Comparison of ENCODE assay signal across 2 cellular contexts in the genomic region with DNA sequence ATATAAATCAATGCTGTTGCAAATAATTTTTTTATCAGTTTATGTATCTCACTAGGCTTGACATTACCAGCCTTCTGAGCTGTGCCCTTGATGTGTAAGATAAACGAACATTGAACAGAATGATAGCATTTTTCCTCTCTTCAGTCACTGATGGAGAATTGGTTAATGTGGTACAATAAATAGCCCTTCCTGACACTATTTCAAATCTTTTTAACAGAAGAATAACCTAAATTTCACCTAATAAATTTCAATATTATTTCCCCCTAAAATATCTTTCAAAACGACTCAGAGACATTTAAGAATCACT.
TF ChIP-seq lines count a peak whose summit lies in the region.

No MANE protein-coding gene starts in this region.

TF ChIP-seq in HCT116, 20 proteins besides CTCF, POLR2A, EP300 and RAD21:
- TF ChIP-seq, protein P1, sequence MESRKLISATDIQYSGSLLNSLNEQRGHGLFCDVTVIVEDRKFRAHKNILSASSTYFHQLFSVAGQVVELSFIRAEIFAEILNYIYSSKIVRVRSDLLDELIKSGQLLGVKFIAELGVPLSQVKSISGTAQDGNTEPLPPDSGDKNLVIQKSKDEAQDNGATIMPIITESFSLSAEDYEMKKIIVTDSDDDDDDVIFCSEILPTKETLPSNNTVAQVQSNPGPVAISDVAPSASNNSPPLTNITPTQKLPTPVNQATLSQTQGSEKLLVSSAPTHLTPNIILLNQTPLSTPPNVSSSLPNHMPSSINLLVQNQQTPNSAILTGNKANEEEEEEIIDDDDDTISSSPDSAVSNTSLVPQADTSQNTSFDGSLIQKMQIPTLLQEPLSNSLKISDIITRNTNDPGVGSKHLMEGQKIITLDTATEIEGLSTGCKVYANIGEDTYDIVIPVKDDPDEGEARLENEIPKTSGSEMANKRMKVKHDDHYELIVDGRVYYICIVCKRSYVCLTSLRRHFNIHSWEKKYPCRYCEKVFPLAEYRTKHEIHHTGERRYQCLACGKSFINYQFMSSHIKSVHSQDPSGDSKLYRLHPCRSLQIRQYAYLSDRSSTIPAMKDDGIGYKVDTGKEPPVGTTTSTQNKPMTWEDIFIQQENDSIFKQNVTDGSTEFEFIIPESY (IDR thresholded peaks at IDR 0.05; ENCODE audit: extremely low read depth, insufficient replicate concordance, low read length): no peak
- TF ChIP-seq ELF1 (IDR thresholded peaks at IDR 0.05; ENCODE audit: borderline replicate concordance, low read depth) (no peak), EZH2 (IDR thresholded peaks at IDR 0.05) (no peak), ZFX (IDR thresholded peaks at IDR 0.05) (no peak), CEBPB (IDR thresholded peaks at IDR 0.05; ENCODE audit: low read depth) (no peak), FOSL1 (IDR thresholded peaks at IDR 0.05; ENCODE audit: low read depth) (no peak), EZH2phosphoT487 (IDR thresholded peaks at IDR 0.05; ENCODE audit: borderline replicate concordance) (no peak), JUND (IDR thresholded peaks at IDR 0.05) (no peak), ZNF274 (IDR thresholded peaks at IDR 0.05; ENCODE audit: low read depth, low read length) (no peak), EGR1 (IDR thresholded peaks at IDR 0.05; ENCODE audit: low read depth) (no peak), POLR2AphosphoS5 (IDR thresholded peaks at IDR 0.05; ENCODE audit: low read depth, low read length) (no peak), SP1 (IDR thresholded peaks at IDR 0.05; ENCODE audit: low read depth) (no peak), YY1 (IDR thresholded peaks at IDR 0.05; ENCODE audit: extremely low read depth, insufficient replicate concordance, low read depth, low read length) (no peak)
- TF ChIP-seq, protein P2, sequence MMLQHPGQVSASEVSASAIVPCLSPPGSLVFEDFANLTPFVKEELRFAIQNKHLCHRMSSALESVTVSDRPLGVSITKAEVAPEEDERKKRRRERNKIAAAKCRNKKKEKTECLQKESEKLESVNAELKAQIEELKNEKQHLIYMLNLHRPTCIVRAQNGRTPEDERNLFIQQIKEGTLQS (IDR thresholded peaks at IDR 0.05): no peak
- TF ChIP-seq, protein P3, sequence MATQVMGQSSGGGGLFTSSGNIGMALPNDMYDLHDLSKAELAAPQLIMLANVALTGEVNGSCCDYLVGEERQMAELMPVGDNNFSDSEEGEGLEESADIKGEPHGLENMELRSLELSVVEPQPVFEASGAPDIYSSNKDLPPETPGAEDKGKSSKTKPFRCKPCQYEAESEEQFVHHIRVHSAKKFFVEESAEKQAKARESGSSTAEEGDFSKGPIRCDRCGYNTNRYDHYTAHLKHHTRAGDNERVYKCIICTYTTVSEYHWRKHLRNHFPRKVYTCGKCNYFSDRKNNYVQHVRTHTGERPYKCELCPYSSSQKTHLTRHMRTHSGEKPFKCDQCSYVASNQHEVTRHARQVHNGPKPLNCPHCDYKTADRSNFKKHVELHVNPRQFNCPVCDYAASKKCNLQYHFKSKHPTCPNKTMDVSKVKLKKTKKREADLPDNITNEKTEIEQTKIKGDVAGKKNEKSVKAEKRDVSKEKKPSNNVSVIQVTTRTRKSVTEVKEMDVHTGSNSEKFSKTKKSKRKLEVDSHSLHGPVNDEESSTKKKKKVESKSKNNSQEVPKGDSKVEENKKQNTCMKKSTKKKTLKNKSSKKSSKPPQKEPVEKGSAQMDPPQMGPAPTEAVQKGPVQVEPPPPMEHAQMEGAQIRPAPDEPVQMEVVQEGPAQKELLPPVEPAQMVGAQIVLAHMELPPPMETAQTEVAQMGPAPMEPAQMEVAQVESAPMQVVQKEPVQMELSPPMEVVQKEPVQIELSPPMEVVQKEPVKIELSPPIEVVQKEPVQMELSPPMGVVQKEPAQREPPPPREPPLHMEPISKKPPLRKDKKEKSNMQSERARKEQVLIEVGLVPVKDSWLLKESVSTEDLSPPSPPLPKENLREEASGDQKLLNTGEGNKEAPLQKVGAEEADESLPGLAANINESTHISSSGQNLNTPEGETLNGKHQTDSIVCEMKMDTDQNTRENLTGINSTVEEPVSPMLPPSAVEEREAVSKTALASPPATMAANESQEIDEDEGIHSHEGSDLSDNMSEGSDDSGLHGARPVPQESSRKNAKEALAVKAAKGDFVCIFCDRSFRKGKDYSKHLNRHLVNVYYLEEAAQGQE (IDR thresholded peaks at IDR 0.05; ENCODE audit: low read depth): no peak

TF ChIP-seq in K562, 482 proteins besides CTCF, POLR2A, EP300 and RAD21:
- TF ChIP-seq, protein P4, sequence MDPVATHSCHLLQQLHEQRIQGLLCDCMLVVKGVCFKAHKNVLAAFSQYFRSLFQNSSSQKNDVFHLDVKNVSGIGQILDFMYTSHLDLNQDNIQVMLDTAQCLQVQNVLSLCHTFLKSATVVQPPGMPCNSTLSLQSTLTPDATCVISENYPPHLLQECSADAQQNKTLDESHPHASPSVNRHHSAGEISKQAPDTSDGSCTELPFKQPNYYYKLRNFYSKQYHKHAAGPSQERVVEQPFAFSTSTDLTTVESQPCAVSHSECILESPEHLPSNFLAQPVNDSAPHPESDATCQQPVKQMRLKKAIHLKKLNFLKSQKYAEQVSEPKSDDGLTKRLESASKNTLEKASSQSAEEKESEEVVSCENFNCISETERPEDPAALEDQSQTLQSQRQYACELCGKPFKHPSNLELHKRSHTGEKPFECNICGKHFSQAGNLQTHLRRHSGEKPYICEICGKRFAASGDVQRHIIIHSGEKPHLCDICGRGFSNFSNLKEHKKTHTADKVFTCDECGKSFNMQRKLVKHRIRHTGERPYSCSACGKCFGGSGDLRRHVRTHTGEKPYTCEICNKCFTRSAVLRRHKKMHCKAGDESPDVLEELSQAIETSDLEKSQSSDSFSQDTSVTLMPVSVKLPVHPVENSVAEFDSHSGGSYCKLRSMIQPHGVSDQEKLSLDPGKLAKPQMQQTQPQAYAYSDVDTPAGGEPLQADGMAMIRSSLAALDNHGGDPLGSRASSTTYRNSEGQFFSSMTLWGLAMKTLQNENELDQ (CRISPR knock-in tag; IDR thresholded peaks at IDR 0.05; ENCODE audit: borderline replicate concordance): no peak
- TF ChIP-seq CBX8 (IDR thresholded peaks at IDR 0.05; ENCODE audit: borderline replicate concordance, extremely low read depth, low read depth, low read length, poor library complexity, severe bottlenecking): peak; percentile 75
- TF ChIP-seq CCAR2 (IDR thresholded peaks at IDR 0.05; ENCODE audit: low read depth, low read length): no peak
TF ChIP-seq in K562: peak in this region for 1.
